Comparison of ENCODE assay signal across 23 cellular contexts in genomic region chr2:108641766-108642165, GRCh38.
DNase-seq lines count a peak whose midpoint lies in the region; ATAC-seq and TF ChIP-seq lines count a peak whose summit lies in the region.
"Had no signal": no experiment of that assay in that cellular context is flagged by ENCODE, and none has a peak within 500 bp of the region (broad histone marks: within the 10 kb centered on the region; RNA-seq: fewer than 3 reads in every experiment).

No MANE protein-coding gene starts in this region.

- TF ChIP-seq CTCF in osteoblast (IDR thresholded peaks at IDR 0.05; ENCODE audit: extremely low read depth, low read depth, low read length) (no peak), type B pancreatic cell (conservative IDR thresholded peaks at IDR 0.05) (no peak)

- H3K4me1 ChIP-seq in ACC112 (ENCODE audit: control insufficient read depth, insufficient read depth, low read length, unreplicated experiment) (peaks cover 43% of the 10 kb centered on the region), osteoblast (ENCODE audit: insufficient read depth, low read length) (peaks cover 43% of the 10 kb centered on the region)

- H3K27ac ChIP-seq in ACC112 (ENCODE audit: low read depth, low read length), result peak overlapping the region; percentile 96
- peak overlapping the region; percentile 21 for H3K27ac ChIP-seq in caudate nucleus (ENCODE audit: low read depth, low read length)
- peak overlapping the region; percentile 99 for H3K27ac ChIP-seq in osteoblast (ENCODE audit: low read depth, low read length)
- H3K27ac ChIP-seq: C4-2B, lower lobe of right lung, SK-N-MC had no signal

- H3K27me3 ChIP-seq in ACC112 (ENCODE audit: insufficient read depth, low read length), result no peaks in the 10 kb centered on the region
- H3K27me3 ChIP-seq in osteoblast (ENCODE audit: insufficient read depth, low read length), result no peaks in the 10 kb centered on the region
- H3K27me3 ChIP-seq: MG63, upper lobe of left lung had no signal

- H3K4me1 Mint-ChIP-seq in type B pancreatic cell (ENCODE audit: unreplicated experiment), result peaks cover 21% of the 10 kb centered on the region

- H4K20me1 ChIP-seq in osteoblast (ENCODE audit: insufficient read depth, low read length), result no peaks in the 10 kb centered on the region

- H3K36me3 Mint-ChIP-seq in type B pancreatic cell, result peaks cover 5% of the 10 kb centered on the region

- no peak overlapping the region for H3K4me3 Mint-ChIP-seq in type B pancreatic cell
- H3K4me3 Mint-ChIP-seq: activated CD8-positive, alpha-beta T cell treated with anti-CD3 and anti-CD28 coated beads for 36 hours had no signal

- H3K36me3 ChIP-seq in ACC112 (ENCODE audit: insufficient read depth, low read length) (no peaks in the 10 kb centered on the region), osteoblast (ENCODE audit: insufficient read depth, low read length) (no peaks in the 10 kb centered on the region)
- H3K36me3 ChIP-seq: lower lobe of right lung, upper lobe of left lung had no signal

- no peak overlapping the region for H3K4me2 ChIP-seq in osteoblast (ENCODE audit: insufficient read depth, low read length)

- H3K9me3 Mint-ChIP-seq in type B pancreatic cell, result peaks cover 10% of the 10 kb centered on the region
- H3K9me3 Mint-ChIP-seq: activated CD8-positive, alpha-beta T cell treated with anti-CD3 and anti-CD28 coated beads for 36 hours had no signal

- no peaks in the 10 kb centered on the region for H3K9me3 ChIP-seq in osteoblast (ENCODE audit: low read depth, low read length)
- H3K9me3 ChIP-seq: lower lobe of right lung, upper lobe of left lung had no signal

- H3K27ac Mint-ChIP-seq in type B pancreatic cell, result no peak overlapping the region
- H3K27ac Mint-ChIP-seq: activated CD8-positive, alpha-beta T cell treated with anti-CD3 and anti-CD28 coated beads for 36 hours had no signal

- H3K4me3 ChIP-seq in ACC112 (ENCODE audit: low read depth, low read length), result peak overlapping the region; percentile 62
- H3K4me3 ChIP-seq in osteoblast (ENCODE audit: insufficient read depth, low read length), result no peak overlapping the region
- H3K4me3 ChIP-seq: lower lobe of right lung, MG63, SK-N-MC, upper lobe of left lung had no signal

- peak; percentile 19 for DNase-seq in OCI-M2 (lab: John Stamatoyannopoulos, UW; ENCODE audit: unreplicated experiment)
- no peak for DNase-seq in caudate nucleus (lab: John Stamatoyannopoulos, UW)
- DNase-seq in osteoblast (ENCODE audit: insufficient read length, low spot score, missing footprints), result no peak
- DNase-seq in NCI-H82 treated with DMSO at 0.1 percent for 48 hours (lab: John Stamatoyannopoulos, UW; ENCODE audit: unreplicated experiment), result no peak
- DNase-seq in type B pancreatic cell (ENCODE audit: extremely low spot score, unreplicated experiment), result no peak
- DNase-seq in kidney tubule cell (ENCODE audit: low spot score), result no peak
- DNase-seq: activated CD4-positive, CD25-positive, alpha-beta regulatory T cell; activated CD8-positive, alpha-beta T cell treated with anti-CD3 and anti-CD28 coated beads for 36 hours; activated gamma-delta T cell; activated T-cell treated with anti-CD3 and anti-CD28 coated beads for 4 hours; foreskin fibroblast; hypothalamus; lower lobe of right lung; MG63; NCI-H1436; NCI-H510A; occipital lobe; stimulated activated CD4-positive, alpha-beta T cell treated with anti-CD3 and anti-CD28 coated beads, Interleukin-15, amount 100 ng/mL, for 24 hours had no signal

- no peak for ATAC-seq in HG02763 (IDR thresholded peaks at IDR 0.05; ENCODE audit: unreplicated experiment)
- ATAC-seq: activated CD8-positive, alpha-beta T cell treated with anti-CD3 and anti-CD28 coated beads for 36 hours; lower lobe of right lung had no signal

- no peaks in the 10 kb centered on the region for H3K27me3 Mint-ChIP-seq in type B pancreatic cell
- H3K27me3 Mint-ChIP-seq: activated CD8-positive, alpha-beta T cell treated with anti-CD3 and anti-CD28 coated beads for 36 hours had no signal

- H2AFZ ChIP-seq in ACC112 (ENCODE audit: low read length, unreplicated experiment) (no peak overlapping the region), osteoblast (ENCODE audit: low read length) (no peak overlapping the region)

- H3K79me2 ChIP-seq in ACC112 (ENCODE audit: control insufficient read depth, insufficient read depth, low read length, unreplicated experiment), result peaks cover 43% of the 10 kb centered on the region
- peaks cover 52% of the 10 kb centered on the region for H3K79me2 ChIP-seq in osteoblast (ENCODE audit: insufficient read depth, low read length)

Comparison
In these comparisons a context has a peak if more than half of its experiments do, and no peak if none do; other contexts are left out.
1. H3K27ac ChIP-seq: peak in every context shown above with its lines; median percentile 99 in osteoblast; 96 in ACC112; 21 in caudate nucleus.